Comparison of ENCODE assay signal across 2 cellular contexts in the genomic region with DNA sequence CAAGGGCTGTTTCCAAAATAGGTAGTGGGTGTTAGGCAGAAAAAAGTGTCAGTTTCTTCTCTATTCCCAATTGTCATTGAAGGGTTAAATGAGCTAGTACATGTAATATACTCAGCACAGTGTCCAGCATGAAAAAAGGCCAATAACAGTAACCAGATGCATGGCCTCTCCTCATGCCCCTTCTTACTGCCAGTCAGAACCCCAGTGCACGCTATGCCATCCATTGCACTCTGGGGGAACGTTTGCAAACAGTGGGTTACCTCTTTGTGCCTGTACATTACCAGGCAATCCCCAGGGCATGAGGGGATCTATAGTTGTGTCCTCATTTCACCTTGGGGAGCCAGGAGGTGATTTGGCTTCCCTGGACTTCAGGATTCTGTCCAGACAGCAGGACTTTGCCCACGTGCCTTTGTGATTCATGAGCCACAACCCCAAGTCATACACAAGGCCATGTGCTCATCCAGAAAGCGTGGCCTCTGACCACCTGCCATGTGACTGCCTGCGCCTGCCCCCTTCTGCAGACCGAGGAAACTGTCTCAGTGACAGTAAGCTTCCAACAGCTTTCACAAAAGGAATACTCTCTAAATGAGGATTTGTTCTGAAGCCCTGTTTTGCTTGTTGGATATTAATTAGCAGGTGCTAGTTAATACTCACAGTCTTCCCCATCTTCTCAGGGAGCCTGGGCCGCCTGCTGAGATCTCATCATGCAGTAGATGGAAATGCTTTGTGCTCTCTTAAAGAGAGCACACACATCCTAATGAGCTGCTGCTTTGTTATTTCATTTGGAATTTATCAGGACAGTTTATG.
TF ChIP-seq lines count a peak whose summit lies in the region.

No MANE protein-coding gene starts in this region.

TF ChIP-seq in GM23338, 12 proteins besides CTCF, POLR2A, EP300 and RAD21 (continued from another document):
- TF ChIP-seq, protein P1, sequence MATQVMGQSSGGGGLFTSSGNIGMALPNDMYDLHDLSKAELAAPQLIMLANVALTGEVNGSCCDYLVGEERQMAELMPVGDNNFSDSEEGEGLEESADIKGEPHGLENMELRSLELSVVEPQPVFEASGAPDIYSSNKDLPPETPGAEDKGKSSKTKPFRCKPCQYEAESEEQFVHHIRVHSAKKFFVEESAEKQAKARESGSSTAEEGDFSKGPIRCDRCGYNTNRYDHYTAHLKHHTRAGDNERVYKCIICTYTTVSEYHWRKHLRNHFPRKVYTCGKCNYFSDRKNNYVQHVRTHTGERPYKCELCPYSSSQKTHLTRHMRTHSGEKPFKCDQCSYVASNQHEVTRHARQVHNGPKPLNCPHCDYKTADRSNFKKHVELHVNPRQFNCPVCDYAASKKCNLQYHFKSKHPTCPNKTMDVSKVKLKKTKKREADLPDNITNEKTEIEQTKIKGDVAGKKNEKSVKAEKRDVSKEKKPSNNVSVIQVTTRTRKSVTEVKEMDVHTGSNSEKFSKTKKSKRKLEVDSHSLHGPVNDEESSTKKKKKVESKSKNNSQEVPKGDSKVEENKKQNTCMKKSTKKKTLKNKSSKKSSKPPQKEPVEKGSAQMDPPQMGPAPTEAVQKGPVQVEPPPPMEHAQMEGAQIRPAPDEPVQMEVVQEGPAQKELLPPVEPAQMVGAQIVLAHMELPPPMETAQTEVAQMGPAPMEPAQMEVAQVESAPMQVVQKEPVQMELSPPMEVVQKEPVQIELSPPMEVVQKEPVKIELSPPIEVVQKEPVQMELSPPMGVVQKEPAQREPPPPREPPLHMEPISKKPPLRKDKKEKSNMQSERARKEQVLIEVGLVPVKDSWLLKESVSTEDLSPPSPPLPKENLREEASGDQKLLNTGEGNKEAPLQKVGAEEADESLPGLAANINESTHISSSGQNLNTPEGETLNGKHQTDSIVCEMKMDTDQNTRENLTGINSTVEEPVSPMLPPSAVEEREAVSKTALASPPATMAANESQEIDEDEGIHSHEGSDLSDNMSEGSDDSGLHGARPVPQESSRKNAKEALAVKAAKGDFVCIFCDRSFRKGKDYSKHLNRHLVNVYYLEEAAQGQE (IDR thresholded peaks at IDR 0.05; ENCODE audit: unreplicated experiment): no peak
- TF ChIP-seq, protein P2, sequence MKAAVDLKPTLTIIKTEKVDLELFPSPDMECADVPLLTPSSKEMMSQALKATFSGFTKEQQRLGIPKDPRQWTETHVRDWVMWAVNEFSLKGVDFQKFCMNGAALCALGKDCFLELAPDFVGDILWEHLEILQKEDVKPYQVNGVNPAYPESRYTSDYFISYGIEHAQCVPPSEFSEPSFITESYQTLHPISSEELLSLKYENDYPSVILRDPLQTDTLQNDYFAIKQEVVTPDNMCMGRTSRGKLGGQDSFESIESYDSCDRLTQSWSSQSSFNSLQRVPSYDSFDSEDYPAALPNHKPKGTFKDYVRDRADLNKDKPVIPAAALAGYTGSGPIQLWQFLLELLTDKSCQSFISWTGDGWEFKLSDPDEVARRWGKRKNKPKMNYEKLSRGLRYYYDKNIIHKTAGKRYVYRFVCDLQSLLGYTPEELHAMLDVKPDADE (IDR thresholded peaks at IDR 0.05): no peak
- TF ChIP-seq, protein P3, sequence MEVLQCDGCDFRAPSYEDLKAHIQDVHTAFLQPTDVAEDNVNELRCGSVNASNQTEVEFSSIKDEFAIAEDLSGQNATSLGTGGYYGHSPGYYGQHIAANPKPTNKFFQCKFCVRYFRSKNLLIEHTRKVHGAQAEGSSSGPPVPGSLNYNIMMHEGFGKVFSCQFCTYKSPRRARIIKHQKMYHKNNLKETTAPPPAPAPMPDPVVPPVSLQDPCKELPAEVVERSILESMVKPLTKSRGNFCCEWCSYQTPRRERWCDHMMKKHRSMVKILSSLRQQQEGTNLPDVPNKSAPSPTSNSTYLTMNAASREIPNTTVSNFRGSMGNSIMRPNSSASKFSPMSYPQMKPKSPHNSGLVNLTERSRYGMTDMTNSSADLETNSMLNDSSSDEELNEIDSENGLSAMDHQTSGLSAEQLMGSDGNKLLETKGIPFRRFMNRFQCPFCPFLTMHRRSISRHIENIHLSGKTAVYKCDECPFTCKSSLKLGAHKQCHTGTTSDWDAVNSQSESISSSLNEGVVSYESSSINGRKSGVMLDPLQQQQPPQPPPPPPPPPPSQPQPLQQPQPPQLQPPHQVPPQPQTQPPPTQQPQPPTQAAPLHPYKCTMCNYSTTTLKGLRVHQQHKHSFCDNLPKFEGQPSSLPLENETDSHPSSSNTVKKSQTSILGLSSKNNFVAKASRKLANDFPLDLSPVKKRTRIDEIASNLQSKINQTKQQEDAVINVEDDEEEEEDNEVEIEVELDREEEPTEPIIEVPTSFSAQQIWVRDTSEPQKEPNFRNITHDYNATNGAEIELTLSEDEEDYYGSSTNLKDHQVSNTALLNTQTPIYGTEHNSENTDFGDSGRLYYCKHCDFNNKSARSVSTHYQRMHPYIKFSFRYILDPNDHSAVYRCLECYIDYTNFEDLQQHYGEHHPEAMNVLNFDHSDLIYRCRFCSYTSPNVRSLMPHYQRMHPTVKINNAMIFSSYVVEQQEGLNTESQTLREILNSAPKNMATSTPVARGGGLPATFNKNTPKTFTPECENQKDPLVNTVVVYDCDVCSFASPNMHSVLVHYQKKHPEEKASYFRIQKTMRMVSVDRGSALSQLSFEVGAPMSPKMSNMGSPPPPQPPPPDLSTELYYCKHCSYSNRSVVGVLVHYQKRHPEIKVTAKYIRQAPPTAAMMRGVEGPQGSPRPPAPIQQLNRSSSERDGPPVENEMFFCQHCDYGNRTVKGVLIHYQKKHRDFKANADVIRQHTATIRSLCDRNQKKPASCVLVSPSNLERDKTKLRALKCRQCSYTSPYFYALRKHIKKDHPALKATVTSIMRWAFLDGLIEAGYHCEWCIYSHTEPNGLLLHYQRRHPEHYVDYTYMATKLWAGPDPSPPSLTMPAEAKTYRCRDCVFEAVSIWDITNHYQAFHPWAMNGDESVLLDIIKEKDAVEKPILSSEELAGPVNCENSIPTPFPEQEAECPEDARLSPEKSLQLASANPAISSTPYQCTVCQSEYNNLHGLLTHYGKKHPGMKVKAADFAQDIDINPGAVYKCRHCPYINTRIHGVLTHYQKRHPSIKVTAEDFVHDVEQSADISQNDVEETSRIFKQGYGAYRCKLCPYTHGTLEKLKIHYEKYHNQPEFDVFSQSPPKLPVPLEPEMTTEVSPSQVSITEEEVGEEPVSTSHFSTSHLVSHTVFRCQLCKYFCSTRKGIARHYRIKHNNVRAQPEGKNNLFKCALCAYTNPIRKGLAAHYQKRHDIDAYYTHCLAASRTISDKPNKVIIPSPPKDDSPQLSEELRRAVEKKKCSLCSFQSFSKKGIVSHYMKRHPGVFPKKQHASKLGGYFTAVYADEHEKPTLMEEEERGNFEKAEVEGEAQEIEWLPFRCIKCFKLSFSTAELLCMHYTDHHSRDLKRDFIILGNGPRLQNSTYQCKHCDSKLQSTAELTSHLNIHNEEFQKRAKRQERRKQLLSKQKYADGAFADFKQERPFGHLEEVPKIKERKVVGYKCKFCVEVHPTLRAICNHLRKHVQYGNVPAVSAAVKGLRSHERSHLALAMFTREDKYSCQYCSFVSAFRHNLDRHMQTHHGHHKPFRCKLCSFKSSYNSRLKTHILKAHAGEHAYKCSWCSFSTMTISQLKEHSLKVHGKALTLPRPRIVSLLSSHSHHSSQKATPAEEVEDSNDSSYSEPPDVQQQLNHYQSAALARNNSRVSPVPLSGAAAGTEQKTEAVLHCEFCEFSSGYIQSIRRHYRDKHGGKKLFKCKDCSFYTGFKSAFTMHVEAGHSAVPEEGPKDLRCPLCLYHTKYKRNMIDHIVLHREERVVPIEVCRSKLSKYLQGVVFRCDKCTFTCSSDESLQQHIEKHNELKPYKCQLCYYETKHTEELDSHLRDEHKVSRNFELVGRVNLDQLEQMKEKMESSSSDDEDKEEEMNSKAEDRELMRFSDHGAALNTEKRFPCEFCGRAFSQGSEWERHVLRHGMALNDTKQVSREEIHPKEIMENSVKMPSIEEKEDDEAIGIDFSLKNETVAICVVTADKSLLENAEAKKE (CRISPR knock-in tag; IDR thresholded peaks at IDR 0.05): no peak

TF ChIP-seq in SK-N-SH, 30 proteins besides CTCF, POLR2A, EP300 and RAD21 (continued from another document):
- TF ChIP-seq, protein P1 (IDR thresholded peaks at IDR 0.05; ENCODE audit: low read depth, low read length): no peak
- TF ChIP-seq JUND (IDR thresholded peaks at IDR 0.05): peak; percentile 26; the same call in 1 of the 2 replicates
- peak; percentile 65 for TF ChIP-seq MXI1 (IDR thresholded peaks at IDR 0.05; ENCODE audit: low read depth, low read length)
- 0 out of 2 replicates have a peak, but pooled peaks have one; percentile 40 for TF ChIP-seq POLR2AphosphoS5 (IDR thresholded peaks at IDR 0.05; ENCODE audit: low read depth, low read length)
- TF ChIP-seq SMC3 (IDR thresholded peaks at IDR 0.05; ENCODE audit: low read depth, low read length): peak; percentile 14; the same call in 1 of the 2 replicates
- TF ChIP-seq SIN3A (IDR thresholded peaks at IDR 0.05; ENCODE audit: borderline replicate concordance, low read depth, low read length): peak; percentile 71; the same call in 1 of the 2 replicates
- TF ChIP-seq, protein P4, sequence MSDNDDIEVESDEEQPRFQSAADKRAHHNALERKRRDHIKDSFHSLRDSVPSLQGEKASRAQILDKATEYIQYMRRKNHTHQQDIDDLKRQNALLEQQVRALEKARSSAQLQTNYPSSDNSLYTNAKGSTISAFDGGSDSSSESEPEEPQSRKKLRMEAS (IDR thresholded peaks at IDR 0.05; ENCODE audit: low read depth): peak; percentile 99
- TF ChIP-seq TCF12 (IDR thresholded peaks at IDR 0.05): peak; percentile 57; the same call in 1 of the 2 replicates
- TF ChIP-seq, protein P5, sequence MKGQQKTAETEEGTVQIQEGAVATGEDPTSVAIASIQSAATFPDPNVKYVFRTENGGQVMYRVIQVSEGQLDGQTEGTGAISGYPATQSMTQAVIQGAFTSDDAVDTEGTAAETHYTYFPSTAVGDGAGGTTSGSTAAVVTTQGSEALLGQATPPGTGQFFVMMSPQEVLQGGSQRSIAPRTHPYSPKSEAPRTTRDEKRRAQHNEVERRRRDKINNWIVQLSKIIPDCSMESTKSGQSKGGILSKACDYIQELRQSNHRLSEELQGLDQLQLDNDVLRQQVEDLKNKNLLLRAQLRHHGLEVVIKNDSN (IDR thresholded peaks at IDR 0.05; ENCODE audit: borderline replicate concordance, low read depth): peak; percentile 85
- no peak for TF ChIP-seq ELF1 (IDR thresholded peaks at IDR 0.05)
